Comparison of ENCODE assay signal across 1 cellular context in genomic region chr5:132459031-132459982, GRCh38.
A peak's percentile ranks its signal among the peaks of the same experiment; 100 is the strongest.
TF ChIP-seq lines count a peak whose summit lies in the region.

No MANE protein-coding gene starts in this region.

TF ChIP-seq in K562, 482 proteins besides CTCF, POLR2A, EP300 and RAD21 (continued from another document and continues in another):
- TF ChIP-seq MYNN (IDR thresholded peaks at IDR 0.05) (no peak), MYNN (CRISPR knock-in tag; IDR thresholded peaks at IDR 0.05) (no peak), NELFE (IDR thresholded peaks at IDR 0.05; ENCODE audit: insufficient read depth, insufficient read length) (no peak), SFPQ (IDR thresholded peaks at IDR 0.05; ENCODE audit: low read depth, low read length) (no peak), NR2C2 (CRISPR knock-in tag; IDR thresholded peaks at IDR 0.05) (0 out of 2 replicates have a peak, but pooled peaks have one; percentile 37), NR2C2 (tag; IDR thresholded peaks at IDR 0.05) (peak; percentile 90), ETV5 (CRISPR knock-in tag; IDR thresholded peaks at IDR 0.05; ENCODE audit: low read depth) (no peak), U2AF2 (optimal IDR thresholded peaks at IDR 0.05; ENCODE audit: low read depth, low read length) (no peak), ZZZ3 (IDR thresholded peaks at IDR 0.05) (no peak), RUNX1 (IDR thresholded peaks at IDR 0.05; ENCODE audit: low read depth) (no peak), ZNF740 (CRISPR knock-in tag; IDR thresholded peaks at IDR 0.05) (peak; percentile 75), ZNF740 (tag; IDR thresholded peaks at IDR 0.05) (peak; percentile 75 to 89), ZNF263 (CRISPR knock-in tag; IDR thresholded peaks at IDR 0.05; ENCODE audit: borderline replicate concordance) (peak; percentile 48; the same call in 1 of the 2 replicates), CBX5 (IDR thresholded peaks at IDR 0.05; ENCODE audit: borderline replicate concordance, low read depth) (no peak), CBFA2T2 (conservative IDR thresholded peaks at IDR 0.05) (no peak), ARID4B (CRISPR knock-in tag; IDR thresholded peaks at IDR 0.05) (no peak), HDAC8 (tag; IDR thresholded peaks at IDR 0.05) (peak; percentile 98), ZBTB11 (CRISPR knock-in tag; IDR thresholded peaks at IDR 0.05) (no peak; a peak in 1 of 6 replicates), ZEB2 (IDR thresholded peaks at IDR 0.05) (peak; percentile 79), SETDB1 (IDR thresholded peaks at IDR 0.05; ENCODE audit: low read length) (no peak), SNRNP70 (optimal IDR thresholded peaks at IDR 0.05; ENCODE audit: low read depth, low read length) (no peak), FOXA3 (CRISPR knock-in tag; conservative IDR thresholded peaks at IDR 0.05 in 1 of 2, IDR thresholded peaks at IDR 0.05 in 1 of 2) (0 out of 4 replicates have a peak, but pooled peaks of 1 of the 2 experiments have one; percentile 5), RB1 (IDR thresholded peaks at IDR 0.05; ENCODE audit: low read depth) (no peak), CHD2 (IDR thresholded peaks at IDR 0.05; ENCODE audit: low read depth, low read length) (no peak), ESRRA (IDR thresholded peaks at IDR 0.05; ENCODE audit: borderline replicate concordance, low read depth) (peak; percentile 68; the same call in 1 of the 2 replicates), E4F1 (CRISPR knock-in tag; IDR thresholded peaks at IDR 0.05; ENCODE audit: borderline replicate concordance) (peak; percentile 13; the same call in 1 of the 2 replicates), ZNF197 (CRISPR knock-in tag; IDR thresholded peaks at IDR 0.05; ENCODE audit: low read depth) (peak; percentile 57; the same call in 1 of the 2 replicates), HOMEZ (CRISPR knock-in tag; IDR thresholded peaks at IDR 0.05) (peak; percentile 87; the same call in 1 of the 2 replicates), KHSRP (IDR thresholded peaks at IDR 0.05) (no peak), FOXK2 (conservative IDR thresholded peaks at IDR 0.05 in 1 of 2, IDR thresholded peaks at IDR 0.05 in 1 of 2; ENCODE audit: low read depth in 2 of 2) (no peak), ZBTB26 (CRISPR knock-in tag; IDR thresholded peaks at IDR 0.05) (no peak), FOSL1 (tag; conservative IDR thresholded peaks at IDR 0.05) (peak; percentile 50), PRPF4 (IDR thresholded peaks at IDR 0.05; ENCODE audit: insufficient read depth, low read depth, low read length, poor library complexity, severe bottlenecking) (no peak), CBX1 (IDR thresholded peaks at IDR 0.05; ENCODE audit: low read depth) (no peak), FOXK1 (CRISPR knock-in tag; IDR thresholded peaks at IDR 0.05; ENCODE audit: borderline replicate concordance) (no peak), HBP1 (CRISPR knock-in tag; IDR thresholded peaks at IDR 0.05) (no peak), SMARCA4 (IDR thresholded peaks at IDR 0.05) (peak; percentile 68; the same call in 1 of the 2 replicates)
